21 cellular contexts compared by ENCODE assay signal in the genomic region with DNA sequence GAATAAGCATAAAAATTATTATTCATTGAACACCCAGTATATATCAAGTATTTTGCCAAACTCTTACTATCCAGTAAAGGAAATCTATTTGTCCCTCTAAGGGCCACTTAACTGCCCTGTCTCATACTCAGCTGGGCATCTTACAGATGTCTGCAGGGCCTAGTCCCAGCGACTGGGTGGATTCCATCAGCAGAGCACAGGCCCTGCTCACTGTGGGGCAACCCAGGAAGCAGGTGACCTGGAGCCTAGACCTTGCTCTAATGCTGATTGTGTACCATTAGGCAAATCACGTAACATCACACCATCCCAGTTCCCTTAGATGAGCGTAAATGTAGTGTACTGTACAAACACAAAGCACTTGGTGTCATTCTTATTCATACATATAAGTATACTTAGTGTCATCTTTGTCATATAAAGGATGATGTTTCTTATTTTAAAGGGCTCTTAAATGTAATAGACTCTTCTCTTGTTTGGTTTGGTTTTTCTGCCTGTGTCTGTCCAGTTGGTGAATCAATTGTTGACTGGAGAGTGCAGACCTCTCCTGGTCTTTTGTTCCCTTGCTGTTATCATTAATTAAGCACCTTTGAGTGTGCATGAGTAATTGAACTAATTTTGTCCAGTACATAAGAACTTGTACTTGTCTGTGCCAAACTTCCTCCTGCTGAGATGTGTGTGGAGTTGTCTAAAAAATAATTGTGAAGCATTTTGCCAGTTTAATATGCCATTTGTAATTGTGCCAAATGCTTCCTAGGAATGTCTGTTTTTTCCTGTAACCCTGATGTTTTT. TPM values are rescaled to one million over a fixed set of nuclear protein-coding genes. Genes with fewer than 3 reads are reported as not detected.
DNase-seq lines count a peak whose midpoint lies in the region; ATAC-seq and TF ChIP-seq lines count a peak whose summit lies in the region.
"Had no signal": no experiment of that assay in that cellular context is flagged by ENCODE, and none has a peak within 500 bp of the region (broad histone marks: within the 10 kb centered on the region; RNA-seq: fewer than 3 reads in every experiment).

No MANE protein-coding gene starts in this region.

- intact Hi-C loops in left lung (cut with DNase I) (no loop called here), uterus (cut with DNase I; ENCODE audit: low total_unique reads) (no loop called here)

- H3K4me3 ChIP-seq in left lung (no peak overlapping the region), uterus (no peak overlapping the region)
- H3K4me3 ChIP-seq: hepatocyte, SJSA1, tibial nerve had no signal

- ATAC-seq in left lung (peak; percentile 55), HG03095 (IDR thresholded peaks at IDR 0.05; ENCODE audit: unreplicated experiment) (no peak)
- ATAC-seq: naive thymus-derived CD4-positive, alpha-beta T cell; stimulated activated naive CD8-positive, alpha-beta T cell treated with anti-CD3 and anti-CD28 coated beads, Interleukin-15, Interleukin-2, amounts not matched to agents 100 U/mL and 50 U/mL, for 24 hours had no signal

- TF ChIP-seq POLR2A in uterus (IDR thresholded peaks at IDR 0.05): no peak

- no peak for DNase-seq in activated T-cell treated with anti-CD3 and anti-CD28 coated beads, Interleukin-2, amount 50 U/mL, for 24 hours
- no peak for DNase-seq in activated T-cell treated with anti-CD3 and anti-CD28 coated beads, Interleukin-2, amount 50 U/mL, for 1 hour
- DNase-seq in DMS79 treated with DMSO at 0.1 percent for 48 hours (lab: John Stamatoyannopoulos, UW) (peak; percentile 81), NCI-H2196 treated with DMSO at 0.1 percent for 48 hours (lab: John Stamatoyannopoulos, UW; ENCODE audit: unreplicated experiment) (peak; percentile 63), left lung (no peak), putamen (ENCODE audit: low spot score) (no peak), uterus (no peak)
- DNase-seq: activated effector memory CD4-positive, alpha-beta T cell treated with anti-CD3 and anti-CD28 coated beads, Interleukin-2, amount 50 U/mL, for 16 hours; amygdala; naive thymus-derived CD4-positive, alpha-beta T cell; NCI-H446 treated with DMSO at 0.1 percent for 48 hours; OCI-M1; stimulated activated CD4-positive, alpha-beta T cell treated with anti-CD3 and anti-CD28 coated beads, Interleukin-2, amount 100 ng/mL, for 24 hours; stimulated activated naive CD8-positive, alpha-beta T cell treated with anti-CD3 and anti-CD28 coated beads, Interleukin-15, Interleukin-2, amounts not matched to agents 100 U/mL and 50 U/mL, for 24 hours; T-helper 2 cell had no signal

- peaks cover 100% of the 10 kb centered on the region for H3K36me3 Mint-ChIP-seq in activated T-cell treated with anti-CD3 and anti-CD28 coated beads, Interleukin-2, amount 50 U/mL, for 24 hours (ENCODE audit: low read depth)

- H3K4me1 ChIP-seq in left lung (no peaks in the 10 kb centered on the region), uterus (no peaks in the 10 kb centered on the region)
- H3K4me1 ChIP-seq: SJSA1, tibial nerve had no signal

- no peaks in the 10 kb centered on the region for H3K36me3 ChIP-seq in left lung
- H3K36me3 ChIP-seq in uterus: no peaks in the 10 kb centered on the region
- H3K36me3 ChIP-seq: SJSA1, tibial nerve had no signal

- no peak overlapping the region for H3K27ac ChIP-seq in left lung
- no peak overlapping the region for H3K27ac ChIP-seq in uterus
- H3K27ac ChIP-seq: hepatocyte, KMS-11, parathyroid adenoma, SJSA1, tibial nerve had no signal

- peak overlapping the region; percentile 63 for H3K27ac Mint-ChIP-seq in activated T-cell treated with anti-CD3 and anti-CD28 coated beads, Interleukin-2, amount 50 U/mL, for 24 hours

- no peak for TF ChIP-seq CTCF in left lung (IDR thresholded peaks at IDR 0.05)
- no peak for TF ChIP-seq CTCF in uterus (IDR thresholded peaks at IDR 0.05)

- H3K9me3 Mint-ChIP-seq in activated T-cell treated with anti-CD3 and anti-CD28 coated beads, Interleukin-2, amount 50 U/mL, for 24 hours: no peaks in the 10 kb centered on the region
- H3K9me3 Mint-ChIP-seq: naive thymus-derived CD4-positive, alpha-beta T cell had no signal

- peaks cover 5% of the 10 kb centered on the region for H3K4me1 Mint-ChIP-seq in activated T-cell treated with anti-CD3 and anti-CD28 coated beads, Interleukin-2, amount 50 U/mL, for 24 hours (ENCODE audit: low read depth)

- no peaks in the 10 kb centered on the region for H3K27me3 Mint-ChIP-seq in activated T-cell treated with anti-CD3 and anti-CD28 coated beads, Interleukin-2, amount 50 U/mL, for 24 hours
- H3K27me3 Mint-ChIP-seq: naive thymus-derived CD4-positive, alpha-beta T cell had no signal

- H3K27me3 ChIP-seq in left lung (no peaks in the 10 kb centered on the region), uterus (no peaks in the 10 kb centered on the region)
- H3K27me3 ChIP-seq: hepatocyte, tibial nerve had no signal

- H3K9me3 ChIP-seq in left lung (no peaks in the 10 kb centered on the region), uterus (no peaks in the 10 kb centered on the region)
- H3K9me3 ChIP-seq: SJSA1, tibial nerve had no signal

- no peak overlapping the region for H3K4me3 Mint-ChIP-seq in activated T-cell treated with anti-CD3 and anti-CD28 coated beads, Interleukin-2, amount 50 U/mL, for 24 hours
- H3K4me3 Mint-ChIP-seq: naive thymus-derived CD4-positive, alpha-beta T cell had no signal

RNA-seq across cellular contexts. Expression of gene RAB35, which starts 49.3 kb away (rescaled TPM):
- 10 to 100 TPM; 37.6 to 54.2 TPM for total RNA-seq in left lung
- 10 to 100 TPM; 13.1 to 43.9 (median 22.4) TPM for total RNA-seq in uterus

Comparison
In these comparisons a context has a peak if more than half of its experiments do, and no peak if none do; other contexts are left out.
1. DNase-seq: peak in DMS79 treated with DMSO at 0.1 percent for 48 hours (single experiment) and NCI-H2196 treated with DMSO at 0.1 percent for 48 hours (single experiment); none in activated T-cell treated with anti-CD3 and anti-CD28 coated beads, Interleukin-2, amount 50 U/mL, for 24 hours (single experiment), activated T-cell treated with anti-CD3 and anti-CD28 coated beads, Interleukin-2, amount 50 U/mL, for 1 hour (single experiment), left lung (0 of 2), putamen (single experiment) and uterus (0 of 2).